17 cellular contexts compared by ENCODE assay signal in genomic region chr5:143050183-143050582, GRCh38.
DNase-seq lines count a peak whose midpoint lies in the region; ATAC-seq, FAIRE-seq and TF ChIP-seq lines count a peak whose summit lies in the region.
"Had no signal": no experiment of that assay in that cellular context is flagged by ENCODE, and none has a peak within 500 bp of the region (broad histone marks: within the 10 kb centered on the region; RNA-seq: fewer than 3 reads in every experiment).

No MANE protein-coding gene starts in this region.

- H3K4me3 Mint-ChIP-seq in T-helper 17 cell (no peak overlapping the region), immature natural killer cell (no peak overlapping the region)
- H3K4me3 Mint-ChIP-seq: CD4-positive, alpha-beta memory T cell had no signal

- no peak overlapping the region for H3K9ac ChIP-seq in skeletal muscle tissue (ENCODE audit: low read depth in 1 of 3, low read length in 3 of 3)

- no peaks in the 10 kb centered on the region for H3K9me3 Mint-ChIP-seq in immature natural killer cell

- H3K36me3 Mint-ChIP-seq in T-helper 17 cell (ENCODE audit: low read depth) = no peaks in the 10 kb centered on the region
- H3K36me3 Mint-ChIP-seq in immature natural killer cell = peaks cover 12 to 37% (median 36%) of the 10 kb centered on the region in 3 donors

- intact Hi-C loops in left ventricle myocardium inferior (cut with micrococcal nuclease) = no loop called here
- intact Hi-C loops in pancreas (cut with DNase I) = no loop called here

- H3K27ac Mint-ChIP-seq in T-helper 17 cell = peak overlapping the region; percentile 51
- peak overlapping the region in 4 of 6 donors; percentile 25 to 64 (median 36) for H3K27ac Mint-ChIP-seq in immature natural killer cell

- H3K36me3 ChIP-seq in left ventricle myocardium inferior (peaks cover 6% of the 10 kb centered on the region), right atrium auricular region (no peaks in the 10 kb centered on the region), skeletal muscle tissue (ENCODE audit: control insufficient read depth in 3 of 3, insufficient read depth in 3 of 3, low read length in 3 of 3) (no peaks in the 10 kb centered on the region), pancreas (no peaks in the 10 kb centered on the region)

- H3K4me1 ChIP-seq in left ventricle myocardium inferior = peaks cover 44% of the 10 kb centered on the region
- peaks cover 0 to 44% of the 10 kb centered on the region in 2 donors for H3K4me1 ChIP-seq in right atrium auricular region
- peaks cover 30 to 46% (median 39%) of the 10 kb centered on the region in 3 donors for H3K4me1 ChIP-seq in skeletal muscle tissue (ENCODE audit: control insufficient read depth in 3 of 3, insufficient read depth in 3 of 3, low read length in 3 of 3)
- peaks cover 7 to 23% (median 15%) of the 10 kb centered on the region in 3 donors for H3K4me1 ChIP-seq in pancreas

- TF ChIP-seq CTCF in left ventricle myocardium inferior (IDR thresholded peaks at IDR 0.05; ENCODE audit: borderline replicate concordance) = no peak
- no peak for TF ChIP-seq CTCF in right atrium auricular region (IDR thresholded peaks at IDR 0.05)
- no peak for TF ChIP-seq CTCF in pancreas (IDR thresholded peaks at IDR 0.05)

- H3K4me1 Mint-ChIP-seq in T-helper 17 cell (peaks cover 13% of the 10 kb centered on the region), immature natural killer cell (peaks cover 34 to 47% of the 10 kb centered on the region in 2 donors)

- whole genome bisulfite sequencing in pancreas, 2 donors = 93 to 97% methylated on average over 4 of the region's 4 CpGs

- no peak for DNase-seq in left ventricle myocardium inferior
- no peak for DNase-seq in right atrium auricular region (ENCODE audit: low spot score)
- no peak for DNase-seq in T-helper 17 cell
- DNase-seq in immature natural killer cell = no peak
- no peak for DNase-seq in activated CD8-positive, alpha-beta memory T cell treated with anti-CD3 and anti-CD28 coated beads, Interleukin-2, amount 50 U/mL, for 48 hours
- no peak for DNase-seq in pancreas
- DNase-seq: ACHN; CD4-positive, alpha-beta memory T cell; DMS79; GOT3; NCI-H1417 treated with DMSO at 0.1 percent for 48 hours; NCI-H2029; NCI-H2171 treated with DMSO at 0.1 percent for 48 hours; NCI-H510A; SHP77 treated with DMSO at 0.1 percent for 48 hours had no signal

- no peak for FAIRE-seq in pancreas (lab: Jason Lieb, UNC)

- H3K27me3 Mint-ChIP-seq in T-helper 17 cell = no peaks in the 10 kb centered on the region
- peaks cover 0 to 1% (median 0%) of the 10 kb centered on the region in 3 donors for H3K27me3 Mint-ChIP-seq in immature natural killer cell (ENCODE audit: low read depth in 3 of 3)
- H3K27me3 Mint-ChIP-seq: CD4-positive, alpha-beta memory T cell had no signal

- H3K27ac ChIP-seq in left ventricle myocardium inferior (replicated peaks) (peak overlapping the region; percentile 88), right atrium auricular region (peak overlapping the region in 1 of 2 donors; percentile 88), skeletal muscle tissue (ENCODE audit: low read depth, low read length) (peak overlapping the region; percentile 91), pancreas (no peak overlapping the region)

- H3K27me3 ChIP-seq in left ventricle myocardium inferior (ENCODE audit: low read depth) = no peaks in the 10 kb centered on the region
- H3K27me3 ChIP-seq in right atrium auricular region = no peaks in the 10 kb centered on the region
- H3K27me3 ChIP-seq in skeletal muscle tissue (ENCODE audit: control insufficient read depth in 3 of 3, insufficient read depth in 3 of 3, low read length in 3 of 3) = no peaks in the 10 kb centered on the region
- no peaks in the 10 kb centered on the region for H3K27me3 ChIP-seq in pancreas

- H3K4me3 ChIP-seq in left ventricle myocardium inferior (no peak overlapping the region), right atrium auricular region (no peak overlapping the region), skeletal muscle tissue (ENCODE audit: low read length in 3 of 3) (no peak overlapping the region), pancreas (no peak overlapping the region)

- H3K9me3 ChIP-seq in left ventricle myocardium inferior (replicated peaks) (no peaks in the 10 kb centered on the region), right atrium auricular region (no peaks in the 10 kb centered on the region), T-helper 17 cell (ENCODE audit: control insufficient read depth, low read length, poor library complexity, severe bottlenecking) (no peaks in the 10 kb centered on the region), skeletal muscle tissue (ENCODE audit: control insufficient read depth in 3 of 3, low read length in 3 of 3) (no peaks in the 10 kb centered on the region), pancreas (no peaks in the 10 kb centered on the region)

- ATAC-seq in T-helper 17 cell = no peak
- ATAC-seq in GM21723 (IDR thresholded peaks at IDR 0.05; ENCODE audit: unreplicated experiment) = no peak
- no peak for ATAC-seq in pancreas

Comparison
In these comparisons a context has a peak if more than half of its experiments do, and no peak if none do; other contexts are left out.
1. H3K27ac ChIP-seq: peak in left ventricle myocardium inferior (single experiment) and skeletal muscle tissue (single experiment); none in pancreas (0 of 4).